In genomic region chr6:160014869-160015182, GRCh38 we compare ENCODE assay signal across 19 cellular contexts. TPM values are rescaled to one million over a fixed set of nuclear protein-coding genes. Genes with fewer than 3 reads are reported as not detected.
DNase-seq lines count a peak whose midpoint lies in the region; ATAC-seq and TF ChIP-seq lines count a peak whose summit lies in the region.
"Had no signal": no experiment of that assay in that cellular context is flagged by ENCODE, and none has a peak within 500 bp of the region (broad histone marks: within the 10 kb centered on the region; RNA-seq: fewer than 3 reads in every experiment).

No MANE protein-coding gene starts in this region.

- ATAC-seq in natural killer cell (peak in 1 of 3 donors; percentile 9), GM18907 (IDR thresholded peaks at IDR 0.05; ENCODE audit: unreplicated experiment) (no peak)
- ATAC-seq: foreskin keratinocyte, Panc1 had no signal

- H3K4me1 Mint-ChIP-seq in activated T-cell treated with anti-CD3 and anti-CD28 coated beads, Interleukin-2, amount 50 U/mL, for 24 hours (ENCODE audit: low read depth), result peaks cover 72% of the 10 kb centered on the region
- peaks cover 64% of the 10 kb centered on the region for H3K4me1 Mint-ChIP-seq in activated T-helper 2 cell treated with anti-CD3 and anti-CD28 coated beads, Interferon-gamma antibody, Interleukin-2, Interleukin-4, amounts not matched to agents 10 μg/mL and 5 μg/mL and 100 μg/mL, durations not matched to agents 14 hours and 24 hours and 36 hours (ENCODE audit: low read depth)
- H3K4me1 Mint-ChIP-seq in natural killer cell, result peaks cover 83% of the 10 kb centered on the region in 2 donors

- TF ChIP-seq CTCF in natural killer cell (IDR thresholded peaks at IDR 0.05), result no peak

- no peaks in the 10 kb centered on the region for H3K9me3 Mint-ChIP-seq in activated T-cell treated with anti-CD3 and anti-CD28 coated beads, Interleukin-2, amount 50 U/mL, for 24 hours
- no peaks in the 10 kb centered on the region for H3K9me3 Mint-ChIP-seq in activated T-helper 2 cell treated with anti-CD3 and anti-CD28 coated beads, Interferon-gamma antibody, Interleukin-2, Interleukin-4, amounts not matched to agents 10 μg/mL and 5 μg/mL and 100 μg/mL, durations not matched to agents 14 hours and 24 hours and 36 hours
- no peaks in the 10 kb centered on the region for H3K9me3 Mint-ChIP-seq in natural killer cell

- intact Hi-C loops in activated T-helper 2 cell treated with anti-CD3 and anti-CD28 coated beads, Interferon-gamma antibody, Interleukin-2, Interleukin-4, amounts not matched to agents 10 μg/mL and 5 μg/mL and 100 μg/mL, durations not matched to agents 14 hours and 24 hours and 36 hours (cut with micrococcal nuclease), result loop anchor here (1.0 to 10.0 kb wide), 4 partner anchors 16 to 1200 kb away; partner anchors contain the start of gene EZR
- intact Hi-C loops in natural killer cell (cut with micrococcal nuclease), result loop anchor here (2.0 kb wide), 2 partner anchors 32 to 44 kb away; no protein-coding TSS in a partner anchor

- H3K36me3 ChIP-seq in KOPT-K1 (ENCODE audit: insufficient read depth, low read length), result peaks cover 60% of the 10 kb centered on the region

- H3K27ac ChIP-seq in KOPT-K1 (ENCODE audit: low read depth, low read length, poor library complexity, severe bottlenecking), result peak overlapping the region; percentile 75
- H3K27ac ChIP-seq: BLaER1 treated with 17β-estradiol and CSF1 and Interleukin-3, amounts not matched to agents 10 nM and 100 nM; foreskin keratinocyte; thyroid gland; WERI-Rb-1 had no signal

- H3K27me3 Mint-ChIP-seq in activated T-cell treated with anti-CD3 and anti-CD28 coated beads, Interleukin-2, amount 50 U/mL, for 24 hours, result no peaks in the 10 kb centered on the region
- H3K27me3 Mint-ChIP-seq in activated T-helper 2 cell treated with anti-CD3 and anti-CD28 coated beads, Interferon-gamma antibody, Interleukin-2, Interleukin-4, amounts not matched to agents 10 μg/mL and 5 μg/mL and 100 μg/mL, durations not matched to agents 14 hours and 24 hours and 36 hours (ENCODE audit: low read depth), result no peaks in the 10 kb centered on the region
- no peaks in the 10 kb centered on the region for H3K27me3 Mint-ChIP-seq in natural killer cell (ENCODE audit: low read depth in 2 of 2)

- DNase-seq in activated T-cell treated with anti-CD3 and anti-CD28 coated beads, Interleukin-2, amount 50 U/mL, for 24 hours, result no peak
- no peak for DNase-seq in activated T-cell treated with anti-CD3 and anti-CD28 coated beads, Interleukin-2, amount 50 U/mL, for 48 hours
- no peak for DNase-seq in activated T-helper 2 cell treated with anti-CD3 and anti-CD28 coated beads, Interferon-gamma antibody, Interleukin-2, Interleukin-4, amounts not matched to agents 10 μg/mL and 5 μg/mL and 100 μg/mL, durations not matched to agents 14 hours and 24 hours and 36 hours (ENCODE audit: low spot score)
- DNase-seq in natural killer cell (no peak), foreskin melanocyte (no peak), SIG-M5 (lab: John Stamatoyannopoulos, UW) (no peak)
- DNase-seq: cerebellar nuclear complex; DMS 273 treated with DMSO at 0.1 percent for 48 hours; foreskin keratinocyte; GDM1; hippocampal formation; stimulated activated CD4-positive, alpha-beta T cell treated with anti-CD3 and anti-CD28 coated beads, Interleukin-2, amount 100 ng/mL, for 48 hours; stimulated activated naive CD4-positive, alpha-beta T cell treated with Interleukin-2 at 50 U/mL for 16 hours; thyroid gland; WERI-Rb-1 had no signal

- peak overlapping the region; percentile 87 for H3K27ac Mint-ChIP-seq in activated T-cell treated with anti-CD3 and anti-CD28 coated beads, Interleukin-2, amount 50 U/mL, for 24 hours
- peak overlapping the region; percentile 91 for H3K27ac Mint-ChIP-seq in activated T-helper 2 cell treated with anti-CD3 and anti-CD28 coated beads, Interferon-gamma antibody, Interleukin-2, Interleukin-4, amounts not matched to agents 10 μg/mL and 5 μg/mL and 100 μg/mL, durations not matched to agents 14 hours and 24 hours and 36 hours
- peak overlapping the region; percentile 81 to 96 for H3K27ac Mint-ChIP-seq in natural killer cell

- H3K36me3 Mint-ChIP-seq in activated T-cell treated with anti-CD3 and anti-CD28 coated beads, Interleukin-2, amount 50 U/mL, for 24 hours (ENCODE audit: low read depth), result peaks cover 92% of the 10 kb centered on the region
- H3K36me3 Mint-ChIP-seq in activated T-helper 2 cell treated with anti-CD3 and anti-CD28 coated beads, Interferon-gamma antibody, Interleukin-2, Interleukin-4, amounts not matched to agents 10 μg/mL and 5 μg/mL and 100 μg/mL, durations not matched to agents 14 hours and 24 hours and 36 hours (ENCODE audit: low read depth), result peaks cover 81% of the 10 kb centered on the region
- no peaks in the 10 kb centered on the region for H3K36me3 Mint-ChIP-seq in natural killer cell

- no peaks in the 10 kb centered on the region for H3K9me3 ChIP-seq in KOPT-K1 (ENCODE audit: insufficient read depth, low read length, poor library complexity, severe bottlenecking)
- H3K9me3 ChIP-seq: thyroid gland had no signal

- H3K4me3 Mint-ChIP-seq in activated T-cell treated with anti-CD3 and anti-CD28 coated beads, Interleukin-2, amount 50 U/mL, for 24 hours, result no peak overlapping the region
- H3K4me3 Mint-ChIP-seq in activated T-helper 2 cell treated with anti-CD3 and anti-CD28 coated beads, Interferon-gamma antibody, Interleukin-2, Interleukin-4, amounts not matched to agents 10 μg/mL and 5 μg/mL and 100 μg/mL, durations not matched to agents 14 hours and 24 hours and 36 hours (ENCODE audit: low read depth), result peak overlapping the region; percentile 53
- peak overlapping the region; percentile 75 for H3K4me3 Mint-ChIP-seq in natural killer cell

RNA-seq across cellular contexts. Expression of gene IGF2R, which starts 45.9 kb away (rescaled TPM):
- 75.0 and 82.4 TPM in 2 replicates for total RNA-seq in activated T-helper 2 cell treated with anti-CD3 and anti-CD28 coated beads, Interferon-gamma antibody, Interleukin-2, Interleukin-4, amounts not matched to agents 10 μg/mL and 5 μg/mL and 100 μg/mL, durations not matched to agents 14 hours and 24 hours and 36 hours
- total RNA-seq in natural killer cell, result 100 to 1,000 TPM; 208 to 282 (median 253) TPM
